Comparison of ENCODE assay signal across 24 cellular contexts in genomic region chr1:156865865-156866678, GRCh38. TPM values are rescaled to one million over a fixed set of nuclear protein-coding genes. Genes with fewer than 3 reads are reported as not detected.
DNase-seq lines count a peak whose midpoint lies in the region; ATAC-seq, FAIRE-seq and TF ChIP-seq lines count a peak whose summit lies in the region.
"Had no signal": no experiment of that assay in that cellular context is flagged by ENCODE, and none has a peak within 500 bp of the region (broad histone marks: within the 10 kb centered on the region; RNA-seq: fewer than 3 reads in every experiment).

No MANE protein-coding gene starts in this region.

- H3K27ac Mint-ChIP-seq in T-helper 1 cell treated with Interleukin-12 subunit alpha and Interleukin-12 subunit beta and Interleukin-4 antibody, amounts not matched to agents 30 μg/mL and 1 μg/mL, for 36 hours: peak overlapping the region; percentile 62
- peak overlapping the region; percentile 38 for H3K27ac Mint-ChIP-seq in activated CD4-positive, alpha-beta T cell treated with anti-CD3 and anti-CD28 coated beads, Interleukin-2, amount 10 ng/mL, durations not matched to agents 7 days and 5 days
- H3K27ac Mint-ChIP-seq: activated B cell treated with CpG ODN at 0.5 μM for 24 hours had no signal

- H3K27ac ChIP-seq in HEK293 (ENCODE audit: extremely low read depth, low read depth, low read length) (no peak overlapping the region), kidney (ENCODE audit: low read depth in 2 of 2, low read length in 2 of 2) (no peak overlapping the region)
- H3K27ac ChIP-seq: heart right ventricle, prostate gland, SK-N-MC, upper lobe of right lung had no signal

- CTCF ChIA-PET in HEK293 (lab: Yijun Ruan, JAX): interaction anchor here (0.6 to 2.5 kb wide), 3 partner anchors 8 to 206 kb away, joined by 3 to 19 read pairs (median 3); no protein-coding TSS in a partner anchor
- CTCF ChIA-PET in activated CD4-positive, alpha-beta T cell treated with anti-CD3 and anti-CD28 coated beads, Interleukin-2, amount 10 ng/mL, durations not matched to agents 7 days and 5 days (lab: Charles Lee): interaction anchor here (1.0 to 7.2 kb wide), 5 partner anchors 8 to 140 kb away, joined by 3 to 60 read pairs (median 3); no protein-coding TSS in a partner anchor

- no peak for DNase-seq in T-helper 1 cell
- DNase-seq in activated CD4-positive, alpha-beta T cell treated with anti-CD3 and anti-CD28 coated beads, Interleukin-2, amount 10 ng/mL, durations not matched to agents 7 days and 5 days: peak; percentile 20
- peak; percentile 54 for DNase-seq in kidney
- no peak for DNase-seq in foreskin fibroblast
- DNase-seq: activated B cell treated with CpG ODN at 0.5 μM for 24 hours; activated T-cell treated with anti-CD3 and anti-CD28 coated beads, Interleukin-2, amount 50 U/mL, for 1 hour; amygdala; effector CD8-positive, alpha-beta T cell; heart right ventricle; islet precursor cell; mammary epithelial cell; NCI-H146; NCI-H446 treated with DMSO at 0.1 percent for 48 hours; stimulated activated naive CD4-positive, alpha-beta T cell treated with Interleukin-2 at 50 U/mL for 16 hours; upper lobe of right lung had no signal

- H3K9me3 Mint-ChIP-seq in T-helper 1 cell treated with Interleukin-12 subunit alpha and Interleukin-12 subunit beta and Interleukin-4 antibody, amounts not matched to agents 30 μg/mL and 1 μg/mL, for 36 hours: no peaks in the 10 kb centered on the region
- H3K9me3 Mint-ChIP-seq in activated CD4-positive, alpha-beta T cell treated with anti-CD3 and anti-CD28 coated beads, Interleukin-2, amount 10 ng/mL, durations not matched to agents 7 days and 5 days: no peaks in the 10 kb centered on the region
- H3K9me3 Mint-ChIP-seq: activated B cell treated with CpG ODN at 0.5 μM for 24 hours; central memory CD8-positive, alpha-beta T cell; nephron had no signal

- peak overlapping the region; percentile 11 for H3K4me3 Mint-ChIP-seq in T-helper 1 cell treated with Interleukin-12 subunit alpha and Interleukin-12 subunit beta and Interleukin-4 antibody, amounts not matched to agents 30 μg/mL and 1 μg/mL, for 36 hours
- H3K4me3 Mint-ChIP-seq in activated CD4-positive, alpha-beta T cell treated with anti-CD3 and anti-CD28 coated beads, Interleukin-2, amount 10 ng/mL, durations not matched to agents 7 days and 5 days: no peak overlapping the region
- H3K4me3 Mint-ChIP-seq: activated B cell treated with CpG ODN at 0.5 μM for 24 hours; central memory CD8-positive, alpha-beta T cell had no signal

- H3K36me3 Mint-ChIP-seq in T-helper 1 cell treated with Interleukin-12 subunit alpha and Interleukin-12 subunit beta and Interleukin-4 antibody, amounts not matched to agents 30 μg/mL and 1 μg/mL, for 36 hours (ENCODE audit: low read depth): peaks cover 7% of the 10 kb centered on the region
- H3K36me3 Mint-ChIP-seq in activated CD4-positive, alpha-beta T cell treated with anti-CD3 and anti-CD28 coated beads, Interleukin-2, amount 10 ng/mL, durations not matched to agents 7 days and 5 days (ENCODE audit: low read depth): no peaks in the 10 kb centered on the region

- H3K27me3 Mint-ChIP-seq in T-helper 1 cell treated with Interleukin-12 subunit alpha and Interleukin-12 subunit beta and Interleukin-4 antibody, amounts not matched to agents 30 μg/mL and 1 μg/mL, for 36 hours (ENCODE audit: low read depth): peaks cover 8% of the 10 kb centered on the region
- peaks cover 10% of the 10 kb centered on the region for H3K27me3 Mint-ChIP-seq in activated CD4-positive, alpha-beta T cell treated with anti-CD3 and anti-CD28 coated beads, Interleukin-2, amount 10 ng/mL, durations not matched to agents 7 days and 5 days

- H3K9me3 ChIP-seq in HEK293 (ENCODE audit: control insufficient read depth, insufficient read depth, low read depth, low read length): no peaks in the 10 kb centered on the region
- H3K9me3 ChIP-seq in kidney (ENCODE audit: control insufficient read depth in 1 of 2, low read length in 2 of 2): no peaks in the 10 kb centered on the region
- H3K9me3 ChIP-seq: heart right ventricle, prostate gland, upper lobe of right lung had no signal

- POLR2A ChIA-PET in HEK293 (lab: Yijun Ruan, JAX): no interaction called here
- POLR2A ChIA-PET in activated CD4-positive, alpha-beta T cell treated with anti-CD3 and anti-CD28 coated beads, Interleukin-2, amount 10 ng/mL, durations not matched to agents 7 days and 5 days (lab: Charles Lee): no interaction called here

- H3K4me3 ChIP-seq in HEK293 (ENCODE audit: low read depth, low read length) (no peak overlapping the region), kidney (ENCODE audit: low read length in 2 of 2) (no peak overlapping the region), foreskin fibroblast (ENCODE audit: low read depth in 1 of 2, low read length in 2 of 2) (no peak overlapping the region)
- H3K4me3 ChIP-seq: heart right ventricle, prostate gland, SK-N-MC, upper lobe of right lung had no signal

- TF ChIP-seq CTCF in HEK293 (tag by site-specific recombination; IDR thresholded peaks at IDR 0.05): no peak
- TF ChIP-seq CTCF in kidney (IDR thresholded peaks at IDR 0.05; ENCODE audit: borderline replicate concordance, extremely low read depth, insufficient read depth): no peak
- TF ChIP-seq CTCF in foreskin fibroblast (IDR thresholded peaks at IDR 0.05; ENCODE audit: low read depth, low read length): no peak

- FAIRE-seq in kidney (lab: Jason Lieb, UNC): no peak
- FAIRE-seq: A204.1 had no signal

- no peak overlapping the region for H3K9ac ChIP-seq in kidney (ENCODE audit: low read length in 2 of 2)

- no peaks in the 10 kb centered on the region for H3K4me1 ChIP-seq in HEK293 (ENCODE audit: control insufficient read depth, insufficient read depth, low read length)
- no peaks in the 10 kb centered on the region for H3K4me1 ChIP-seq in kidney (ENCODE audit: control insufficient read depth in 1 of 2, insufficient read depth in 1 of 2, low read depth in 1 of 2, low read length in 2 of 2)
- H3K4me1 ChIP-seq: prostate gland had no signal

- peaks cover 48% of the 10 kb centered on the region for H3K4me1 Mint-ChIP-seq in T-helper 1 cell treated with Interleukin-12 subunit alpha and Interleukin-12 subunit beta and Interleukin-4 antibody, amounts not matched to agents 30 μg/mL and 1 μg/mL, for 36 hours (ENCODE audit: low read depth)
- H3K4me1 Mint-ChIP-seq in activated CD4-positive, alpha-beta T cell treated with anti-CD3 and anti-CD28 coated beads, Interleukin-2, amount 10 ng/mL, durations not matched to agents 7 days and 5 days: peaks cover 62% of the 10 kb centered on the region

- intact Hi-C loops in kidney (cut with DNase I): no loop called here

- no peaks in the 10 kb centered on the region for H3K36me3 ChIP-seq in HEK293 (ENCODE audit: control insufficient read depth in 2 of 2, insufficient read depth in 1 of 2, low read length in 2 of 2)
- no peaks in the 10 kb centered on the region for H3K36me3 ChIP-seq in kidney (ENCODE audit: control insufficient read depth in 1 of 2, insufficient read depth in 2 of 2, low read length in 2 of 2)
- H3K36me3 ChIP-seq: heart right ventricle, prostate gland, upper lobe of right lung had no signal

- ATAC-seq in HG03196 (IDR thresholded peaks at IDR 0.05; ENCODE audit: unreplicated experiment): no peak
- no peak for ATAC-seq in HG02884 (IDR thresholded peaks at IDR 0.05; ENCODE audit: unreplicated experiment)
- ATAC-seq: upper lobe of right lung had no signal

TF ChIP-seq in HEK293, 187 proteins besides CTCF, POLR2A, EP300 and RAD21 (continues in another document):
- 0 out of 2 replicates have a peak, but pooled peaks have one; percentile 38 for TF ChIP-seq ZNF398 (tag by site-specific recombination; IDR thresholded peaks at IDR 0.05)

RNA-seq across cellular contexts. Expression of gene NTRK1, which starts 5.4 kb away (rescaled TPM):
- 1 to 10 TPM; 1.9 to 2.0 TPM for total RNA-seq in activated CD4-positive, alpha-beta T cell treated with anti-CD3 and anti-CD28 coated beads, Interleukin-2, amount 10 ng/mL, durations not matched to agents 7 days and 5 days
- 1.0 TPM for total RNA-seq in kidney
- 1.3 TPM for polyA plus RNA-seq in kidney (ENCODE audit: insufficient read depth, low read depth, low replicate concordance)
- total RNA-seq: mammary epithelial cell had no signal
- polyA plus RNA-seq: mammary epithelial cell had no signal

RNA-seq across cellular contexts. Expression of gene INSRR, which starts 7.2 kb away (rescaled TPM):
- total RNA-seq in activated CD4-positive, alpha-beta T cell treated with anti-CD3 and anti-CD28 coated beads, Interleukin-2, amount 10 ng/mL, durations not matched to agents 7 days and 5 days: under 1 TPM in 1 of 2 experiments, not detected in 1; 0.05 TPM
- total RNA-seq in kidney: 0.35 TPM
- polyA plus RNA-seq in kidney (ENCODE audit: insufficient read depth, low read depth, low replicate concordance): 2.4 TPM
- total RNA-seq: activated B cell treated with CpG ODN at 0.5 μM for 24 hours, mammary epithelial cell, upper lobe of right lung had no signal
- polyA plus RNA-seq: mammary epithelial cell had no signal

RNA-seq across cellular contexts. Expression of gene PEAR1, which starts 27.4 kb away (rescaled TPM):
- total RNA-seq in activated CD4-positive, alpha-beta T cell treated with anti-CD3 and anti-CD28 coated beads, Interleukin-2, amount 10 ng/mL, durations not matched to agents 7 days and 5 days: under 1 TPM; 0.07 to 0.15 TPM
- total RNA-seq in kidney: 17.2 TPM
- polyA plus RNA-seq in kidney (ENCODE audit: insufficient read depth, low read depth, low replicate concordance): 4.5 TPM
- total RNA-seq: activated B cell treated with CpG ODN at 0.5 μM for 24 hours had no signal

RNA-seq across cellular contexts. Expression of gene SH2D2A, which starts 49.4 kb away (rescaled TPM):
- 10 to 100 TPM; 56.3 to 63.5 TPM for total RNA-seq in activated CD4-positive, alpha-beta T cell treated with anti-CD3 and anti-CD28 coated beads, Interleukin-2, amount 10 ng/mL, durations not matched to agents 7 days and 5 days
- total RNA-seq in kidney: 4.3 TPM
- 0.32 TPM for polyA plus RNA-seq in kidney (ENCODE audit: insufficient read depth, low read depth, low replicate concordance)

RNA-seq across cellular contexts. Expression of gene LRRC71, which starts 54.4 kb away (rescaled TPM):
- not detected for total RNA-seq in activated CD4-positive, alpha-beta T cell treated with anti-CD3 and anti-CD28 coated beads, Interleukin-2, amount 10 ng/mL, durations not matched to agents 7 days and 5 days
- 0.50 TPM for total RNA-seq in kidney
- polyA plus RNA-seq in kidney (ENCODE audit: insufficient read depth, low read depth, low replicate concordance): 0.19 TPM
- total RNA-seq: activated B cell treated with CpG ODN at 0.5 μM for 24 hours, mammary epithelial cell had no signal
- polyA plus RNA-seq: mammary epithelial cell had no signal

Comparison
In these comparisons a context has a peak if more than half of its experiments do, and no peak if none do; other contexts are left out.
1. DNase-seq: peak in activated CD4-positive, alpha-beta T cell treated with anti-CD3 and anti-CD28 coated beads, Interleukin-2, amount 10 ng/mL, durations not matched to agents 7 days and 5 days (single experiment) and kidney (single experiment); none in T-helper 1 cell (0 of 5) and foreskin fibroblast (0 of 2).
2. RNA of gene PEAR1, which starts 27.4 kb away (total RNA-seq): 17.2 TPM in kidney (single experiment); 0.07 to 0.15 TPM in activated CD4-positive, alpha-beta T cell treated with anti-CD3 and anti-CD28 coated beads, Interleukin-2, amount 10 ng/mL, durations not matched to agents 7 days and 5 days; every median in the first group is over 10 times any median in the second.